24 cellular contexts compared by ENCODE assay signal in the genomic region with DNA sequence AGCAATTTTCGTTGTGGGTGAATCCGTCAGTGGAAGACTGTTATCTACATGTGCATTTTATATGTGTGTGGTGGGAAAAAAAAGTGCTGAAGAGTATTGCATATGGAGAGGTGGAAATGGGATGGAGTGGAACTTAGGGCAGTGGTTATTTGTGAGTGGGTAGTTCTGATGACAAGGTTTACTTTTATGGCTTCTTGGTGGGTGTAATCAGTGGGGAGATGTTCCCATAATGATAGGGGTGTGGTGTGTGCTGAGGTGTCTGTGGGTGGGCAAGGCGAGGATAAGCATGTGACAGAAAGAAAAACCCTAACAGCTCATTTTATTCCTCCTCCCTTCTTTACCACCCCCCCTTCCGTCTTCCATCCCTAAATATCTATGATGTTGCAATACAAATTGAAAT.
"Had no signal": no experiment of that assay in that cellular context is flagged by ENCODE, and none has a peak within 500 bp of the region (broad histone marks: within the 10 kb centered on the region; RNA-seq: fewer than 3 reads in every experiment).

No MANE protein-coding gene starts in this region.

- H3K4me1 ChIP-seq: SJSA1 had no signal

- H3K27me3 ChIP-seq: MG63, SJSA1 had no signal

- DNase-seq: Kasumi-1, MG63, NCI-H1048, NCI-H1092 treated with DMSO at 0.1 percent for 48 hours, NCI-H1105 treated with DMSO at 0.1 percent for 48 hours, NCI-H1436, NCI-H1694, NCI-H2029 treated with DMSO at 0.1 percent for 48 hours, NCI-H2107, NCI-H2171, NCI-H226, NCI-H510A treated with DMSO at 0.1 percent for 48 hours, NCI-H524 treated with DMSO at 0.1 percent for 48 hours, NCI-H526 treated with DMSO at 0.1 percent for 48 hours, NCI-H774, PC-9, SHP77, SK-N-SH, SW 1271 had no signal

- H3K4me3 ChIP-seq: MG63, PC-9, SJSA1 had no signal

- H2AFZ ChIP-seq: PC-9 had no signal

- H3K9ac ChIP-seq: SK-N-SH had no signal

- H3K4me2 ChIP-seq: PC-9, SK-N-SH had no signal

- H3K9me3 ChIP-seq: MG63, SJSA1, SK-N-SH had no signal

- H3K36me3 ChIP-seq: MG63, SJSA1 had no signal

- ATAC-seq: Panc1, Right ventricle myocardium inferior had no signal

- FAIRE-seq: RCC 7860 had no signal

- H3K27ac ChIP-seq: PC-9, RWPE1, SJSA1 had no signal
